ENCODE assay signal across 29 cellular contexts in genomic region chr14:46136456-46136855, GRCh38.
"Had no signal": no experiment of that assay in that cellular context is flagged by ENCODE, and none has a peak within 500 bp of the region (broad histone marks: within the 10 kb centered on the region; RNA-seq: fewer than 3 reads in every experiment).

No MANE protein-coding gene starts in this region.

- H3K27me3 ChIP-seq: gastroesophageal sphincter, heart left ventricle, hepatocyte, left lung, right atrium auricular region, testis, tibial nerve, upper lobe of left lung had no signal

- H3K4me2 ChIP-seq: hepatocyte, smooth muscle cell had no signal

- H3K36me3 Mint-ChIP-seq: naive thymus-derived CD8-positive, alpha-beta T cell; stimulated activated effector memory CD8-positive, alpha-beta T cell treated with anti-CD3 and anti-CD28 coated beads, Interleukin-12 subunit alpha, Interleukin-12 subunit beta, amount 100 ng/mL, for 72 hours had no signal

- H3K27ac ChIP-seq: coronary artery, epithelial cell of prostate, gastroesophageal sphincter, heart left ventricle, hepatocyte, left lung, prostate gland, right atrium auricular region, testis, tibial nerve, upper lobe of left lung had no signal

- H3K36me3 ChIP-seq: gastroesophageal sphincter, heart left ventricle, left lung, prostate gland, right atrium auricular region, tibial nerve, upper lobe of left lung had no signal

- H3K4me1 ChIP-seq: gastroesophageal sphincter, heart left ventricle, left lung, prostate gland, right atrium auricular region, testis, tibial nerve, upper lobe of left lung had no signal

- H3K27me3 Mint-ChIP-seq: naive thymus-derived CD8-positive, alpha-beta T cell had no signal

- H3K4me3 Mint-ChIP-seq: naive thymus-derived CD8-positive, alpha-beta T cell; stimulated activated effector memory CD8-positive, alpha-beta T cell treated with anti-CD3 and anti-CD28 coated beads, Interleukin-12 subunit alpha, Interleukin-12 subunit beta, amount 100 ng/mL, for 72 hours had no signal

- H3K9me3 ChIP-seq: gastroesophageal sphincter, heart left ventricle, left lung, prostate gland, right atrium auricular region, testis, tibial nerve, upper lobe of left lung had no signal

- H3K4me1 Mint-ChIP-seq: naive thymus-derived CD8-positive, alpha-beta T cell; stimulated activated effector memory CD8-positive, alpha-beta T cell treated with anti-CD3 and anti-CD28 coated beads, Interleukin-12 subunit alpha, Interleukin-12 subunit beta, amount 100 ng/mL, for 72 hours had no signal

- DNase-seq: dermis blood vessel endothelial cell; effector memory CD4-positive, alpha-beta T cell; foreskin fibroblast; heart left ventricle; kidney; left lung; mesendoderm; naive thymus-derived CD8-positive, alpha-beta T cell; nucleus accumbens; stimulated activated CD4-positive, alpha-beta T cell treated with anti-CD3 and anti-CD28 coated beads, Interleukin-12 subunit alpha, Interleukin-12 subunit beta, amount 100 ng/mL, for 4 hours; stimulated activated CD4-positive, alpha-beta T cell treated with anti-CD3 and anti-CD28 coated beads, Interleukin-2, amount 100 ng/mL, for 24 hours; stimulated activated CD4-positive, alpha-beta T cell treated with anti-CD3 and anti-CD28 coated beads, Interleukin-4, amount 100 ng/mL, for 24 hours; stimulated activated naive CD4-positive, alpha-beta T cell treated with Interleukin-2 at 50 U/mL for 16 hours; substantia nigra; testis; upper lobe of left lung had no signal

- H3K27ac Mint-ChIP-seq: stimulated activated effector memory CD8-positive, alpha-beta T cell treated with anti-CD3 and anti-CD28 coated beads, Interleukin-12 subunit alpha, Interleukin-12 subunit beta, amount 100 ng/mL, for 72 hours had no signal

- H3K79me2 ChIP-seq: hepatocyte had no signal

- FAIRE-seq: endometrium, kidney, urothelium cell line had no signal

- H3K4me3 ChIP-seq: coronary artery, gastroesophageal sphincter, heart left ventricle, hepatocyte, left lung, prostate gland, right atrium auricular region, smooth muscle cell, testis, tibial nerve, upper lobe of left lung had no signal

- ATAC-seq: esophagus mucosa; gastroesophageal sphincter; heart left ventricle; left lung; naive thymus-derived CD8-positive, alpha-beta T cell; sciatic nerve; stimulated activated effector memory CD8-positive, alpha-beta T cell treated with anti-CD3 and anti-CD28 coated beads, Interleukin-12 subunit alpha, Interleukin-12 subunit beta, amount 100 ng/mL, for 72 hours had no signal

- H2AFZ ChIP-seq: hepatocyte had no signal
